Comparison of ENCODE assay signal across 9 cellular contexts in genomic region chr1:41738475-41738874, GRCh38.
DNase-seq lines count a peak whose midpoint lies in the region; ATAC-seq and TF ChIP-seq lines count a peak whose summit lies in the region.
"Had no signal": no experiment of that assay in that cellular context is flagged by ENCODE, and none has a peak within 500 bp of the region (broad histone marks: within the 10 kb centered on the region; RNA-seq: fewer than 3 reads in every experiment).

No MANE protein-coding gene starts in this region.

- peak overlapping the region; percentile 85 for H3K4me3 Mint-ChIP-seq in T-helper 17 cell

- in situ Hi-C loops in GM23248 (cut with MboI): no loop called here

- H3K4me3 ChIP-seq in GM12875 (ENCODE audit: low read depth, low read length): peak overlapping the region; percentile 41
- H3K4me3 ChIP-seq in skeletal muscle tissue (ENCODE audit: low read length in 3 of 3): peak overlapping the region; percentile 45 to 66 (median 51)
- H3K4me3 ChIP-seq in GM23248: no peak overlapping the region
- H3K4me3 ChIP-seq: pancreas had no signal

- H3K36me3 ChIP-seq in skeletal muscle tissue (ENCODE audit: control insufficient read depth in 3 of 3, insufficient read depth in 3 of 3, low read length in 3 of 3) (no peaks in the 10 kb centered on the region), GM23248 (ENCODE audit: low read depth) (no peaks in the 10 kb centered on the region)
- H3K36me3 ChIP-seq: pancreas had no signal

- H3K27me3 ChIP-seq in skeletal muscle tissue (ENCODE audit: control insufficient read depth in 3 of 3, insufficient read depth in 3 of 3, low read length in 3 of 3) (no peaks in the 10 kb centered on the region), GM23248 (replicated peaks; ENCODE audit: insufficient read depth) (no peaks in the 10 kb centered on the region)
- H3K27me3 ChIP-seq: pancreas had no signal

- H3K4me1 Mint-ChIP-seq in T-helper 17 cell: peaks cover 41% of the 10 kb centered on the region

- H3K27ac ChIP-seq in skeletal muscle tissue (ENCODE audit: low read depth, low read length) (peak overlapping the region; percentile 64), GM23248 (no peak overlapping the region)

- H3K36me3 Mint-ChIP-seq in T-helper 17 cell (ENCODE audit: low read depth): no peaks in the 10 kb centered on the region

- ATAC-seq in T-helper 17 cell (no peak), HG02759 (IDR thresholded peaks at IDR 0.05; ENCODE audit: unreplicated experiment) (no peak)

- no peaks in the 10 kb centered on the region for H4K20me1 ChIP-seq in GM23248 (ENCODE audit: insufficient read depth)

- H3K27ac Mint-ChIP-seq in T-helper 17 cell: peak overlapping the region; percentile 90

- DNase-seq in T-helper 17 cell (no peak), fibroblast of gingiva (ENCODE audit: low read depth) (peak; percentile 22), GM23248 (no peak), mucosa of gallbladder (ENCODE audit: low spot score) (no peak)
- DNase-seq: cerebellar nuclear complex had no signal

- H3K9ac ChIP-seq in skeletal muscle tissue (ENCODE audit: low read depth in 1 of 3, low read length in 3 of 3) (peak overlapping the region; percentile 32 to 51 (median 35)), GM23248 (no peak overlapping the region)

- no peaks in the 10 kb centered on the region for H3K27me3 Mint-ChIP-seq in T-helper 17 cell

- no peak for TF ChIP-seq CTCF in GM12875 (IDR thresholded peaks at IDR 0.05; ENCODE audit: borderline replicate concordance, insufficient read depth, low read depth, low read length)

- H3K9me3 ChIP-seq in T-helper 17 cell (ENCODE audit: control insufficient read depth, low read length, poor library complexity, severe bottlenecking) (no peaks in the 10 kb centered on the region), skeletal muscle tissue (ENCODE audit: control insufficient read depth in 3 of 3, low read length in 3 of 3) (no peaks in the 10 kb centered on the region), GM23248 (ENCODE audit: low read depth) (no peaks in the 10 kb centered on the region)
- H3K9me3 ChIP-seq: pancreas had no signal

- WGBS in GM23248 (ENCODE audit: low coverage in 1 of 2, low lambda C conversion rate in 2 of 2, missing lambda C conversion rate in 2 of 2), 2 experiments: 97 to 98% methylated on average over 2 of the region's 2 CpGs

- H3K9me2 ChIP-seq in GM23248 (ENCODE audit: insufficient read depth): no peaks in the 10 kb centered on the region

- H3K4me2 ChIP-seq in GM23248 (ENCODE audit: unreplicated experiment): no peak overlapping the region

- peaks cover 18% of the 10 kb centered on the region for H3F3A ChIP-seq in GM23248 (ENCODE audit: insufficient read depth)

- no peak overlapping the region for H2AFZ ChIP-seq in GM23248

- H3K4me1 ChIP-seq in skeletal muscle tissue (ENCODE audit: control insufficient read depth in 3 of 3, insufficient read depth in 3 of 3, low read length in 3 of 3): peaks cover 25 to 41% (median 29%) of the 10 kb centered on the region in 3 donors
- H3K4me1 ChIP-seq in GM23248 (ENCODE audit: insufficient read depth): peaks cover 17% of the 10 kb centered on the region
- H3K4me1 ChIP-seq: pancreas had no signal

- no peaks in the 10 kb centered on the region for H3K79me2 ChIP-seq in GM23248 (ENCODE audit: insufficient read depth)
